ENCODE assay signal across 15 cellular contexts in the genomic region with DNA sequence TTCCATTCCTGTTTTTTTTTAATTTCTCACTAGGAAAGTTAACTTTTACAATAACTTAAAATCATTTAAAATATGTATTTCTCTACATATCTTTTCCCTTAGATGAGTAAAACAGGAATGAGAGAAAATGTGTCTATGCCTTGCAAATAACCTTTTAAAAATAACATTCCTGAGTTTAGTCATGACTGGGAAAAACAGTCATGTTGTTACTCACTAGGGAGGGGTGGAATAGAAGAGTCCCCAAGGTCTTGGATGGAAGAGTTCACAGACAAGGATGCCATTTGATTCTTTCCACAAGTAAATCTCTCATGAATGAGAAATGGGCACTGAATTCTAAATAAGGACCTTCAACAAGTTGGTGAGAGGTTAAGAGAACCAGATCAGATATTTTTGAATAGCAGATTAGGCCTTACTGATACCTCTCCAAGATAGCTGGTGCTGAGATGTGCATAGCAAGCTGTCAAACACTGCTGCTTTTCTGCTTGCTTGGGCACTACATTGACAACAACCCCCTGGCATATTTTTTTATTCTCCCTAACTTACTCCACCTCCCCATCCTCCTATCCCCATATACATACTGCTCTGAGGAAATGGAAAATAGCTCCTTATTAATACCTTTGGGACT. TPM values are rescaled to one million over a fixed set of nuclear protein-coding genes. Genes with fewer than 3 reads are reported as not detected.
DNase-seq lines count a peak whose midpoint lies in the region; ATAC-seq, FAIRE-seq and TF ChIP-seq lines count a peak whose summit lies in the region.
"Had no signal": no experiment of that assay in that cellular context is flagged by ENCODE, and none has a peak within 500 bp of the region (broad histone marks: within the 10 kb centered on the region; RNA-seq: fewer than 3 reads in every experiment).

No MANE protein-coding gene starts in this region.

- peak overlapping the region; percentile 72 for H3K27ac ChIP-seq in adipose tissue (ENCODE audit: low read depth, low read length)
- peak overlapping the region; percentile 47 for H3K27ac ChIP-seq in skeletal muscle tissue (ENCODE audit: low read depth, low read length)

- TF ChIP-seq POLR2A in GM12892 (IDR thresholded peaks at IDR 0.05; ENCODE audit: low read depth, low read length): no peak

- no peaks in the 10 kb centered on the region for H3K4me1 ChIP-seq in skeletal muscle tissue (ENCODE audit: control insufficient read depth in 3 of 3, insufficient read depth in 3 of 3, low read length in 3 of 3)

- H3K9ac ChIP-seq in skeletal muscle tissue (ENCODE audit: low read depth in 1 of 3, low read length in 3 of 3): no peak overlapping the region

- H3K27me3 ChIP-seq in skeletal muscle tissue (ENCODE audit: control insufficient read depth in 3 of 3, insufficient read depth in 3 of 3, low read length in 3 of 3): no peaks in the 10 kb centered on the region

- no peak for DNase-seq in GM12892 (ENCODE audit: insufficient read length)
- peak; percentile 41 for DNase-seq in fibroblast of the conjunctiva (ENCODE audit: low read depth)
- DNase-seq in frontal cortex (ENCODE audit: low spot score in 2 of 2): no peak
- DNase-seq in HPDE6-E6E7 (ENCODE audit: extremely low spot score): no peak
- DNase-seq: activated CD4-positive, alpha-beta T cell treated with anti-CD3 and anti-CD28 coated beads, Interleukin-2, amount 10 ng/mL, durations not matched to agents 24 days and 14 days; activated naive CD4-positive, alpha-beta T cell treated with anti-CD3 and anti-CD28 coated beads, Interleukin-2, amount 10 ng/mL, durations not matched to agents 7 days and 5 days; DMS79 treated with DMSO at 0.1 percent for 48 hours; effector CD8-positive, alpha-beta T cell; nephron progenitor cell; stimulated activated naive B cell treated with anti-CD40 and anti-IgM and Interleukin-4, amounts not matched to agents 10 μg/mL and 1 μg/mL and 100 μg/mL, for 72 hours; T-cell had no signal

- no peak overlapping the region for H3K4me3 ChIP-seq in skeletal muscle tissue (ENCODE audit: low read length in 3 of 3)

- peaks cover 5 to 45% (median 36%) of the 10 kb centered on the region in 3 donors for H3K36me3 ChIP-seq in skeletal muscle tissue (ENCODE audit: control insufficient read depth in 3 of 3, insufficient read depth in 3 of 3, low read length in 3 of 3)

- FAIRE-seq in GM12892 (lab: Jason Lieb, UNC) (peak; percentile 58), frontal cortex (lab: Jason Lieb, UNC) (no peak)

- ATAC-seq in GM21367 (IDR thresholded peaks at IDR 0.05; ENCODE audit: unreplicated experiment) (no peak), HG02870 (IDR thresholded peaks at IDR 0.05; ENCODE audit: unreplicated experiment) (no peak)
- ATAC-seq: stimulated activated naive B cell treated with anti-CD40 and anti-IgM and Interleukin-4, amounts not matched to agents 10 μg/mL and 1 μg/mL and 100 μg/mL, for 72 hours; T-cell had no signal

- no peaks in the 10 kb centered on the region for H3K9me3 ChIP-seq in skeletal muscle tissue (ENCODE audit: control insufficient read depth in 3 of 3, low read length in 3 of 3)

RNA-seq across cellular contexts. Expression of gene UGDH, which starts 25.1 kb away (rescaled TPM):
- polyA plus RNA-seq in GM12892 (2012; ENCODE audit: missing spikeins): 30.6 TPM
- 10 to 100 TPM; 21.9 to 40.8 (median 34.6) TPM for polyA plus RNA-seq in adipose tissue
- total RNA-seq in skeletal muscle tissue: 30.8 TPM
- 38.7 TPM for total RNA-seq in frontal cortex

RNA-seq across cellular contexts. Expression of gene LIAS, which starts 43.3 kb away (rescaled TPM):
- 27.1 TPM for polyA plus RNA-seq in GM12892 (2012; ENCODE audit: missing spikeins)
- polyA plus RNA-seq in adipose tissue: 10 to 100 TPM; 13.8 to 20.4 (median 14.1) TPM
- total RNA-seq in skeletal muscle tissue (18.8 TPM), frontal cortex (7.7 TPM)

RNA-seq across cellular contexts. Expression of gene RPL9, which starts 43.4 kb away (rescaled TPM):
- polyA plus RNA-seq in GM12892 (2012; ENCODE audit: missing spikeins): 7,151 TPM
- 1,000 to 10,000 TPM; 1,530 to 3,846 (median 2,121) TPM for polyA plus RNA-seq in adipose tissue
- total RNA-seq in skeletal muscle tissue (5,741 TPM), frontal cortex (5,917 TPM)
